7 cellular contexts compared by ENCODE assay signal in the genomic region with DNA sequence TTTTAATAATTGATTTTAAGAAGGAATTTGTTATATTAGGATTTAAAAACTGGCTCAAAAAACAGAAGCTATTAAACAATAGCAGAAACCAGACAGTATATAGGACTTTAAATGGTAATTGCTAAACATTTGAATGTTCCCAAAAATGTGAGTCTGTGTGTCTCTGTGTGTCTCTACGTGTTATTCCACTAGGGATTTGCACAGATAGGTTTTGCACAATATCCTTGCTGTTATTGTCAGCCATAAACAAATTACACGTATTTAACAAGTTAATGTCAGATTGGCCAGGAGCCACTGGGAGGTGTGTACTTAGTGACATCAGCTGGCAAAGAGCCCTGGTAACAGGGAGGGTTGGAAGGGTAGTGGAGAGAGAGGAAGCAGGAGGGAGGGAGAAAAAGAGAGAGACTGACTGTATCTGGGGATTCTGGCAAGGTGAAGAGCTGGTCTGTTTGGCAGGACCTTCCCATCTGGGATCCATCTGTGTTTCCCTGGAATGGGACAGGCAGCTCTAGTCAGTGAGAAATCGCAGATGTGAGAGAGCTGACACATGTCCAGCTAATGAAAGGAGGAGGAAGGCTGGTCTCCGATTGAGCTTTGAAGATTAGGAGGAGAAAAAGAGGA.
DNase-seq lines count a peak whose midpoint lies in the region; ATAC-seq, FAIRE-seq and TF ChIP-seq lines count a peak whose summit lies in the region.

No MANE protein-coding gene starts in this region.

- H3K27me3 ChIP-seq in CD4-positive, alpha-beta T cell (ENCODE audit: control insufficient read depth, insufficient read depth, low read length) = no peaks in the 10 kb centered on the region

- no peak overlapping the region for H3K27ac ChIP-seq in CD4-positive, alpha-beta T cell (ENCODE audit: low read depth, low read length)

- CTCF ChIA-PET in CD4-positive, alpha-beta T cell (lab: Charles Lee) = interaction anchor here (2.2 kb wide), 1 partner anchor 106 kb away, joined by 5 read pairs; no protein-coding TSS in a partner anchor

- peak; percentile 71 for FAIRE-seq in endometrium (lab: Jason Lieb, UNC)

- H3K9me3 ChIP-seq in CD4-positive, alpha-beta T cell (ENCODE audit: control insufficient read depth, low read length) = no peaks in the 10 kb centered on the region

- peaks cover 11% of the 10 kb centered on the region for H3K36me3 Mint-ChIP-seq in mesothelial cell of epicardium
- H3K36me3 Mint-ChIP-seq in CD4-positive, alpha-beta T cell (ENCODE audit: low read depth) = peaks cover 25% of the 10 kb centered on the region

- no peaks in the 10 kb centered on the region for H3K27me3 Mint-ChIP-seq in mesothelial cell of epicardium (ENCODE audit: low read depth)
- H3K27me3 Mint-ChIP-seq in CD4-positive, alpha-beta T cell = no peaks in the 10 kb centered on the region

- peak overlapping the region; percentile 96 for H3K27ac Mint-ChIP-seq in mesothelial cell of epicardium
- no peak overlapping the region for H3K27ac Mint-ChIP-seq in CD4-positive, alpha-beta T cell

- peak in 68 of 76 experiments; percentile 2 to 77 (median 46) for DNase-seq in HUDEP-2 (lab: John Stamatoyannopoulos, UW; ENCODE audit: unreplicated experiment in 76 of 76)
- peak; percentile 67 for DNase-seq in OCI-M1 (lab: John Stamatoyannopoulos, UW)
- peak in 1 of 2 experiments; percentile 45 for DNase-seq in mesothelial cell of epicardium (ENCODE audit: low spot score in 2 of 2, unreplicated experiment in 2 of 2)
- no peak for DNase-seq in activated CD8-positive, alpha-beta memory T cell treated with anti-CD3 and anti-CD28 coated beads, Interleukin-2, amount 50 U/mL, for 48 hours
- DNase-seq in stimulated activated CD8-positive, alpha-beta memory T cell treated with anti-CD3 and anti-CD28 coated beads, Interleukin-4, amount 100 ng/mL, for 48 hours = no peak
- no peak for DNase-seq in CD4-positive, alpha-beta T cell

- POLR2A ChIA-PET in CD4-positive, alpha-beta T cell (lab: Charles Lee) = interaction anchor here (0.8 to 1.2 kb wide), 2 partner anchors 34 to 72 kb away, joined by 3 read pairs; a partner anchor contains a TSS

- H3K4me1 Mint-ChIP-seq in mesothelial cell of epicardium = peaks cover 26% of the 10 kb centered on the region
- peaks cover 16% of the 10 kb centered on the region for H3K4me1 Mint-ChIP-seq in CD4-positive, alpha-beta T cell (ENCODE audit: low read depth)

- no peak for TF ChIP-seq CTCF in mesothelial cell of epicardium (IDR thresholded peaks at IDR 0.05; ENCODE audit: unreplicated experiment)
- TF ChIP-seq CTCF in CD4-positive, alpha-beta T cell (IDR thresholded peaks at IDR 0.05) = no peak

- no peaks in the 10 kb centered on the region for H3K9me3 Mint-ChIP-seq in mesothelial cell of epicardium
- no peaks in the 10 kb centered on the region for H3K9me3 Mint-ChIP-seq in CD4-positive, alpha-beta T cell

- no peak for ATAC-seq in CD4-positive, alpha-beta T cell (ENCODE audit: poor library complexity)

- intact Hi-C loops in CD4-positive, alpha-beta T cell (cut with DNase I, micrococcal nuclease) = no loop called here

- peak overlapping the region; percentile 38 for H3K4me3 Mint-ChIP-seq in mesothelial cell of epicardium
- no peak overlapping the region for H3K4me3 Mint-ChIP-seq in CD4-positive, alpha-beta T cell

Comparison
In these comparisons a context has a peak if more than half of its experiments do, and no peak if none do; other contexts are left out.
1. DNase-seq: peak in HUDEP-2 (68 of 76) and OCI-M1 (single experiment); none in activated CD8-positive, alpha-beta memory T cell treated with anti-CD3 and anti-CD28 coated beads, Interleukin-2, amount 50 U/mL, for 48 hours (single experiment), stimulated activated CD8-positive, alpha-beta memory T cell treated with anti-CD3 and anti-CD28 coated beads, Interleukin-4, amount 100 ng/mL, for 48 hours (single experiment) and CD4-positive, alpha-beta T cell (0 of 10).